ENCODE assay signal across 8 cellular contexts in genomic region chr12:6608592-6609311, GRCh38. TPM values are rescaled to one million over a fixed set of nuclear protein-coding genes. Genes with fewer than 3 reads are reported as not detected.
A peak's percentile ranks its signal among the peaks of the same experiment; 100 is the strongest.
DNase-seq lines count a peak whose midpoint lies in the region; ATAC-seq and TF ChIP-seq lines count a peak whose summit lies in the region.

No MANE protein-coding gene starts in this region.

- no peaks in the 10 kb centered on the region for H3K27me3 ChIP-seq in thymus (ENCODE audit: control insufficient read depth, insufficient read depth)

- intact Hi-C loops in left colon (cut with DNase I, micrococcal nuclease), result no loop called here

- no peaks in the 10 kb centered on the region for H3K9me3 Mint-ChIP-seq in activated CD4-positive, alpha-beta T cell treated with anti-CD3 and anti-CD28 coated beads, Interleukin-2, amount 10 ng/mL, durations not matched to agents 7 days and 5 days

- TF ChIP-seq CTCF in GM13976 (IDR thresholded peaks at IDR 0.05; ENCODE audit: borderline replicate concordance, control extremely low read depth, extremely low read depth, insufficient read depth, missing control alignments), result no peak

- ATAC-seq in left colon (no peak), HG02678 (IDR thresholded peaks at IDR 0.05; ENCODE audit: unreplicated experiment) (no peak), GM18870 (IDR thresholded peaks at IDR 0.05; ENCODE audit: unreplicated experiment) (no peak)

- peaks cover 48% of the 10 kb centered on the region for H3K4me1 Mint-ChIP-seq in activated CD4-positive, alpha-beta T cell treated with anti-CD3 and anti-CD28 coated beads, Interleukin-2, amount 10 ng/mL, durations not matched to agents 7 days and 5 days

- no peak overlapping the region for H3K4me3 Mint-ChIP-seq in activated CD4-positive, alpha-beta T cell treated with anti-CD3 and anti-CD28 coated beads, Interleukin-2, amount 10 ng/mL, durations not matched to agents 7 days and 5 days

- H3K36me3 ChIP-seq in thymus (ENCODE audit: control insufficient read depth, insufficient read depth), result peaks cover 7% of the 10 kb centered on the region

- in situ Hi-C loops in GM13976 (cut with MboI; ENCODE audit: low sequenced_read_pairs, unreplicated experiment), result no loop called here

- no peak overlapping the region for H3K27ac Mint-ChIP-seq in activated CD4-positive, alpha-beta T cell treated with anti-CD3 and anti-CD28 coated beads, Interleukin-2, amount 10 ng/mL, durations not matched to agents 7 days and 5 days

- CTCF ChIA-PET in activated CD4-positive, alpha-beta T cell treated with anti-CD3 and anti-CD28 coated beads, Interleukin-2, amount 10 ng/mL, durations not matched to agents 7 days and 5 days (lab: Charles Lee), result interaction anchor here (1.0 to 1.5 kb wide), 4 partner anchors 15 to 145 kb away, joined by 3 read pairs; partner anchors contain the start of genes MLF2 and ZNF384

- no peak overlapping the region for H3K4me3 ChIP-seq in thymus (ENCODE audit: low read length)

- 74% methylated on average over 8 of the region's 8 CpGs for WGBS in thymus

- H3K4me1 ChIP-seq in thymus (ENCODE audit: control insufficient read depth, insufficient read depth, low read length), result peaks cover 34% of the 10 kb centered on the region

- POLR2A ChIA-PET in activated CD4-positive, alpha-beta T cell treated with anti-CD3 and anti-CD28 coated beads, Interleukin-2, amount 10 ng/mL, durations not matched to agents 7 days and 5 days (lab: Charles Lee), result interaction anchor here (1.9 kb wide), 1 partner anchor 81 kb away, joined by 7 read pairs; the partner anchor contains the start of gene ZNF384

- DNase-seq in activated CD8-positive, alpha-beta memory T cell treated with anti-CD3 and anti-CD28 coated beads, Interleukin-2, amount 50 U/mL, for 48 hours, result peak; percentile 65
- no peak for DNase-seq in activated CD8-positive, alpha-beta memory T cell treated with anti-CD3 and anti-CD28 coated beads for 24 hours
- DNase-seq in activated CD4-positive, alpha-beta T cell treated with anti-CD3 and anti-CD28 coated beads, Interleukin-2, amount 10 ng/mL, durations not matched to agents 7 days and 5 days, result peak; percentile 39
- DNase-seq in left colon (peak; percentile 37 to 83), GM13976 (ENCODE audit: low spot score) (no peak)

- peak overlapping the region; percentile 98 for H3K27ac ChIP-seq in thymus (ENCODE audit: low read depth)

- H3K9me3 ChIP-seq in thymus (ENCODE audit: control insufficient read depth), result peaks cover 1% of the 10 kb centered on the region

- no peaks in the 10 kb centered on the region for H3K27me3 Mint-ChIP-seq in activated CD4-positive, alpha-beta T cell treated with anti-CD3 and anti-CD28 coated beads, Interleukin-2, amount 10 ng/mL, durations not matched to agents 7 days and 5 days

- H3K36me3 Mint-ChIP-seq in activated CD4-positive, alpha-beta T cell treated with anti-CD3 and anti-CD28 coated beads, Interleukin-2, amount 10 ng/mL, durations not matched to agents 7 days and 5 days (ENCODE audit: low read depth), result peaks cover 17% of the 10 kb centered on the region

RNA-seq across cellular contexts. Expression of gene CHD4, which starts 1.6 kb away (rescaled TPM):
- 100 to 1,000 TPM; 262 to 263 TPM for total RNA-seq in activated CD4-positive, alpha-beta T cell treated with anti-CD3 and anti-CD28 coated beads, Interleukin-2, amount 10 ng/mL, durations not matched to agents 7 days and 5 days
- total RNA-seq in left colon, result 100 to 1,000 TPM; 142 to 157 TPM
- polyA plus RNA-seq in thymus, result 230 TPM

RNA-seq across cellular contexts. Expression of gene LPAR5, which starts 27.0 kb away (rescaled TPM):
- total RNA-seq in activated CD4-positive, alpha-beta T cell treated with anti-CD3 and anti-CD28 coated beads, Interleukin-2, amount 10 ng/mL, durations not matched to agents 7 days and 5 days, result 1 to 10 TPM; 6.2 to 6.6 TPM
- 10 to 100 TPM; 25.6 to 26.7 TPM for total RNA-seq in left colon
- polyA plus RNA-seq in thymus, result 3.2 TPM

RNA-seq across cellular contexts. Expression of gene ACRBP, which starts 38.5 kb away (rescaled TPM):
- 1 to 10 TPM; 1.6 to 2.6 TPM for total RNA-seq in activated CD4-positive, alpha-beta T cell treated with anti-CD3 and anti-CD28 coated beads, Interleukin-2, amount 10 ng/mL, durations not matched to agents 7 days and 5 days
- total RNA-seq in left colon, result 1 to 10 TPM; 2.9 to 3.4 TPM
- 10.5 TPM for polyA plus RNA-seq in thymus

RNA-seq across cellular contexts. Expression of gene NOP2, which starts 40.7 kb away (rescaled TPM):
- 10 to 100 TPM; 74.1 to 76.4 TPM for total RNA-seq in activated CD4-positive, alpha-beta T cell treated with anti-CD3 and anti-CD28 coated beads, Interleukin-2, amount 10 ng/mL, durations not matched to agents 7 days and 5 days
- 10 to 100 TPM; 22.2 to 34.4 TPM for total RNA-seq in left colon
- 45.5 TPM for polyA plus RNA-seq in thymus

RNA-seq across cellular contexts. Expression of gene IFFO1, which starts 52.9 kb away (rescaled TPM):
- total RNA-seq in activated CD4-positive, alpha-beta T cell treated with anti-CD3 and anti-CD28 coated beads, Interleukin-2, amount 10 ng/mL, durations not matched to agents 7 days and 5 days, result 10 to 100 TPM; 28.3 to 30.4 TPM
- 1 to 10 TPM; 3.8 to 7.2 TPM for total RNA-seq in left colon
- polyA plus RNA-seq in thymus, result 52.0 TPM

Comparison
In these comparisons a context has a peak if more than half of its experiments do, and no peak if none do; other contexts are left out.
1. DNase-seq: peak in activated CD8-positive, alpha-beta memory T cell treated with anti-CD3 and anti-CD28 coated beads, Interleukin-2, amount 50 U/mL, for 48 hours (single experiment), activated CD4-positive, alpha-beta T cell treated with anti-CD3 and anti-CD28 coated beads, Interleukin-2, amount 10 ng/mL, durations not matched to agents 7 days and 5 days (single experiment) and left colon (2 of 2); none in activated CD8-positive, alpha-beta memory T cell treated with anti-CD3 and anti-CD28 coated beads for 24 hours (single experiment) and GM13976 (single experiment).